ENCODE assay signal across 26 cellular contexts in the genomic region with DNA sequence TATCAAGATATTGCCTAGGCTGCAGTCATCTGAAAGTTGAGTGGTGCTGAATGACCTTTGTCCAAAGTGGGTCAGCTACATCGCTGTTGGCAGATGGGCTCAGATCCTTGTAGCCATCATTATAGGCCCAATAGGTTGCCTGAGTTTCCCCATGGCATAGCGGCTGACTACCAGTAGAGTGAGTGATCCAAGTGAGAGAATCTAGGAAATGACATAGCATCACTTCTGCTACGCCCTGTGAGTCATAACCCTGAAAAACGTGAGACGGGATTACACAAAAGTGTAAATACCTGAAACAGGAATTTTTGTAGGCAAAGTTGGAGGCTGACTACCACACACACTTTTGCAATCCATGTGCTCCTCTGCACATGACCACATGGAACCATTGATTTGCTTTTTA.
"Had no signal": no experiment of that assay in that cellular context is flagged by ENCODE, and none has a peak within 500 bp of the region (broad histone marks: within the 10 kb centered on the region; RNA-seq: fewer than 3 reads in every experiment).

No MANE protein-coding gene starts in this region.

- H3K27me3 ChIP-seq: ascending aorta, dorsolateral prefrontal cortex, esophagus muscularis mucosa, foreskin keratinocyte, gastrocnemius medialis, heart left ventricle had no signal

- H3K4me1 ChIP-seq: ascending aorta, esophagus muscularis mucosa, foreskin keratinocyte, gastrocnemius medialis, heart left ventricle had no signal

- FAIRE-seq: bronchial epithelial cell had no signal

- ATAC-seq: activated CD4-positive, alpha-beta T cell treated with anti-CD3 and anti-CD28 coated beads for 36 hours; activated CD8-positive, alpha-beta memory T cell treated with anti-CD3 and anti-CD28 coated beads, Interleukin-2, amount 10 ng/mL, durations not matched to agents 7 days and 5 days; activated CD8-positive, alpha-beta T cell treated with anti-CD3 and anti-CD28 coated beads, Interleukin-2, amount 10 ng/mL, durations not matched to agents 7 days and 5 days; foreskin keratinocyte; gastrocnemius medialis; heart left ventricle had no signal

- H3K27ac ChIP-seq: ascending aorta, coronary artery, dorsolateral prefrontal cortex, esophagus muscularis mucosa, foreskin keratinocyte, gastrocnemius medialis, heart left ventricle had no signal

- DNase-seq: activated CD4-positive, alpha-beta memory T cell treated with anti-CD3 and anti-CD28 coated beads for 36 hours; activated CD4-positive, alpha-beta T cell treated with anti-CD3 and anti-CD28 coated beads for 36 hours; activated CD4-positive, alpha-beta T cell treated with anti-CD3 and anti-CD28 coated beads, Interleukin-2, amount 10 ng/mL, durations not matched to agents 24 days and 14 days; activated CD4-positive, CD25-positive, alpha-beta regulatory T cell; activated CD4-positive, CD25-positive, alpha-beta regulatory T cell treated with anti-CD3 and anti-CD28 coated beads, Interleukin-2, amount 50 U/mL, for 72 hours; activated CD8-positive, alpha-beta memory T cell treated with anti-CD3 and anti-CD28 coated beads, Interleukin-2, amount 10 ng/mL, durations not matched to agents 7 days and 5 days; activated CD8-positive, alpha-beta memory T cell treated with anti-CD3 and anti-CD28 coated beads, Interleukin-2, amount 50 U/mL, for 4 hours; activated CD8-positive, alpha-beta T cell treated with anti-CD3 and anti-CD28 coated beads, Interleukin-2, amount 10 ng/mL, durations not matched to agents 7 days and 5 days; activated effector memory CD4-positive, alpha-beta T cell treated with anti-CD3 and anti-CD28 coated beads, Interleukin-2, amount 50 U/mL, for 16 hours; activated naive CD4-positive, alpha-beta T cell treated with anti-CD3 and anti-CD28 coated beads for 36 hours; activated naive CD8-positive, alpha-beta T cell treated with anti-CD3 and anti-CD28 coated beads for 36 hours; activated T-cell treated with anti-CD3 and anti-CD28 coated beads, Interleukin-2, amount 50 U/mL, for 1 hour; activated T-cell treated with anti-CD3 and anti-CD28 coated beads, Interleukin-2, amount 50 U/mL, for 48 hours; dorsolateral prefrontal cortex; effector memory CD4-positive, alpha-beta T cell; endodermal cell; erythroblast; gastrocnemius medialis; glutamatergic neuron; heart left ventricle; T-helper 2 cell had no signal

- H3K36me3 ChIP-seq: ascending aorta, esophagus muscularis mucosa, gastrocnemius medialis, heart left ventricle had no signal

- H3K9me3 ChIP-seq: ascending aorta, gastrocnemius medialis had no signal

- H3K4me3 ChIP-seq: ascending aorta, coronary artery, dorsolateral prefrontal cortex, esophagus muscularis mucosa, gastrocnemius medialis, heart left ventricle had no signal
